Comparison of ENCODE assay signal across 8 cellular contexts in the genomic region with DNA sequence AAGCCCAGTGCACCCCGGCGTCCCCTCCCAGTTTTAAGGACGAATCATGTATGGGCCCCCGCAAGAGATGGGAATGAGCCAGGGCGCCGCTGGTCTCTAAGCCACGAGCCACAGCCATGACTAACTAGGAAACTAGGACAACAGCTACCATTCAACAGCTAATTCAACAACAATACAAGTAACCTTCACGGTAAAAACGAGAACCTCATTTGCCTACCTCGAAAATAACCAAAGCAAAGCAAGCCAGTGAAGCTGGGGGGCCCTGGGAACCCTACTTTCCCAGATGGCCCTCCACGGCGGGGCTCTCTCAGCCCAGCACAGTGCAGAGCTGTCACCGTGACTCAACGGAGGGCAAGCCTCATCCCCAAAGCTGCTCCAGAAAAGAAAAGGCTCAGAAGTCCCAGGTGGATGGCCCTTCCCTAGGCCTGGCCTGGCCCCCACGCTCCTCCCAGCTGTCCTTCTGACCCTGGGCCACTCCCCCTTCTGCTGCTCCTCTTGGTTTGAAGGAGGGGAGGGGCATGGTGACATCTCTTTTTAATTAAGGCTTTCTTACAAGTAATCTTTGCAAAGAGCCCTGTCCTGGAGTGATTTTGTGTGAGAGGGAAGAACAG.
A peak's percentile ranks its signal among the peaks of the same experiment; 100 is the strongest.
DNase-seq lines count a peak whose midpoint lies in the region; ATAC-seq and TF ChIP-seq lines count a peak whose summit lies in the region.

No MANE protein-coding gene starts in this region.

- DNase-seq in activated CD4-positive, alpha-beta T cell treated with anti-CD3 and anti-CD28 coated beads for 36 hours: peak; percentile 74
- DNase-seq in activated CD4-positive, alpha-beta T cell treated with anti-CD3 and anti-CD28 coated beads, Interleukin-2, amount 50 U/mL, for 4 hours: no peak
- peak; percentile 10 for DNase-seq in activated B cell treated with CpG ODN at 0.5 μM for 24 hours
- peak; percentile 64 for DNase-seq in fibroblast of the aortic adventitia (ENCODE audit: low read depth)
- no peak for DNase-seq in prostate gland (ENCODE audit: low spot score)
- no peak for DNase-seq in mucosa of gallbladder (ENCODE audit: low spot score)
- DNase-seq in NCI-H1694 treated with DMSO at 0.1 percent for 48 hours (lab: John Stamatoyannopoulos, UW): no peak

- POLR2A ChIA-PET in activated CD4-positive, alpha-beta T cell treated with anti-CD3 and anti-CD28 coated beads for 36 hours (lab: Charles Lee): interaction anchor here (1.0 to 2.1 kb wide), 6 partner anchors 11 to 126 kb away, joined by 3 to 6 read pairs (median 4); a partner anchor contains a TSS
- POLR2A ChIA-PET in activated B cell treated with CpG ODN at 0.5 μM for 24 hours (lab: Charles Lee): interaction anchor here (1.0 to 1.8 kb wide), 2 partner anchors 107 to 126 kb away, joined by 6 to 7 read pairs; a partner anchor contains a TSS

- H3K27ac ChIP-seq in prostate gland: peak overlapping the region; percentile 43 to 50

- no peaks in the 10 kb centered on the region for H3K9me3 ChIP-seq in prostate gland

- H3K9me3 Mint-ChIP-seq in activated CD4-positive, alpha-beta T cell treated with anti-CD3 and anti-CD28 coated beads for 36 hours (ENCODE audit: low read depth): no peaks in the 10 kb centered on the region
- no peaks in the 10 kb centered on the region for H3K9me3 Mint-ChIP-seq in activated B cell treated with CpG ODN at 0.5 μM for 24 hours

- H3K4me1 ChIP-seq in prostate gland (replicated peaks): no peaks in the 10 kb centered on the region

- H3K27me3 Mint-ChIP-seq in activated CD4-positive, alpha-beta T cell treated with anti-CD3 and anti-CD28 coated beads for 36 hours: peaks cover 35% of the 10 kb centered on the region
- H3K27me3 Mint-ChIP-seq in activated B cell treated with CpG ODN at 0.5 μM for 24 hours: peaks cover 55% of the 10 kb centered on the region

- H3K4me3 Mint-ChIP-seq in activated CD4-positive, alpha-beta T cell treated with anti-CD3 and anti-CD28 coated beads for 36 hours: peak overlapping the region; percentile 49
- no peak overlapping the region for H3K4me3 Mint-ChIP-seq in activated B cell treated with CpG ODN at 0.5 μM for 24 hours

- ATAC-seq in activated CD4-positive, alpha-beta T cell treated with anti-CD3 and anti-CD28 coated beads for 36 hours: peak; percentile 27
- no peak for ATAC-seq in activated B cell treated with CpG ODN at 0.5 μM for 24 hours (ENCODE audit: low read depth)
- ATAC-seq in HG03039 (IDR thresholded peaks at IDR 0.05; ENCODE audit: unreplicated experiment): no peak

- CTCF ChIA-PET in activated CD4-positive, alpha-beta T cell treated with anti-CD3 and anti-CD28 coated beads for 36 hours (lab: Charles Lee): interaction anchor here (1.1 to 2.6 kb wide), 4 partner anchors 8 to 130 kb away, joined by 4 to 14 read pairs (median 5); no protein-coding TSS in a partner anchor
- CTCF ChIA-PET in activated B cell treated with CpG ODN at 0.5 μM for 24 hours (lab: Charles Lee): interaction anchor here (1.3 kb wide), 1 partner anchor 19 kb away, joined by 3 read pairs; no protein-coding TSS in a partner anchor

- H3K4me3 ChIP-seq in fibroblast of the aortic adventitia (ENCODE audit: low read depth, low read length): peak overlapping the region; percentile 28
- H3K4me3 ChIP-seq in prostate gland: no peak overlapping the region

- H3K36me3 ChIP-seq in prostate gland: no peaks in the 10 kb centered on the region

- intact Hi-C loops in activated CD4-positive, alpha-beta T cell treated with anti-CD3 and anti-CD28 coated beads for 36 hours (cut with DNase I, micrococcal nuclease): loop anchor here (1.0 to 10.0 kb wide), 13 partner anchors 7 to 650 kb away; a partner anchor contains a TSS
- intact Hi-C loops in activated B cell treated with CpG ODN at 0.5 μM for 24 hours (cut with micrococcal nuclease): loop anchor here (1.0 kb wide), 2 partner anchors 20 to 95 kb away; no protein-coding TSS in a partner anchor
- intact Hi-C loops in prostate gland (cut with DNase I): no loop called here

- WGBS in prostate gland: 81% methylated on average over 15 of the region's 15 CpGs

- H3K36me3 Mint-ChIP-seq in activated CD4-positive, alpha-beta T cell treated with anti-CD3 and anti-CD28 coated beads for 36 hours (ENCODE audit: low read depth): peaks cover 10% of the 10 kb centered on the region
- H3K36me3 Mint-ChIP-seq in activated B cell treated with CpG ODN at 0.5 μM for 24 hours (ENCODE audit: low read depth): no peaks in the 10 kb centered on the region

- no peak for TF ChIP-seq POLR2A in prostate gland (IDR thresholded peaks at IDR 0.05)

- H3K27me3 ChIP-seq in prostate gland (replicated peaks; ENCODE audit: insufficient read depth): no peaks in the 10 kb centered on the region

- H3K4me1 Mint-ChIP-seq in activated CD4-positive, alpha-beta T cell treated with anti-CD3 and anti-CD28 coated beads for 36 hours: peaks cover 52% of the 10 kb centered on the region
- H3K4me1 Mint-ChIP-seq in activated B cell treated with CpG ODN at 0.5 μM for 24 hours: peaks cover 20% of the 10 kb centered on the region

- TF ChIP-seq CTCF in activated B cell treated with CpG ODN at 0.5 μM for 24 hours (IDR thresholded peaks at IDR 0.05) (no peak), fibroblast of the aortic adventitia (IDR thresholded peaks at IDR 0.05; ENCODE audit: insufficient read depth, low read length) (no peak), prostate gland (IDR thresholded peaks at IDR 0.05) (no peak)

- H3K27ac Mint-ChIP-seq in activated CD4-positive, alpha-beta T cell treated with anti-CD3 and anti-CD28 coated beads for 36 hours: peak overlapping the region; percentile 83
- H3K27ac Mint-ChIP-seq in activated B cell treated with CpG ODN at 0.5 μM for 24 hours: no peak overlapping the region

Comparison
In these comparisons a context has a peak if more than half of its experiments do, and no peak if none do; other contexts are left out.
1. DNase-seq: peak in activated CD4-positive, alpha-beta T cell treated with anti-CD3 and anti-CD28 coated beads for 36 hours (single experiment), activated B cell treated with CpG ODN at 0.5 μM for 24 hours (single experiment) and fibroblast of the aortic adventitia (single experiment); none in activated CD4-positive, alpha-beta T cell treated with anti-CD3 and anti-CD28 coated beads, Interleukin-2, amount 50 U/mL, for 4 hours (0 of 2), prostate gland (single experiment), mucosa of gallbladder (single experiment) and NCI-H1694 treated with DMSO at 0.1 percent for 48 hours (single experiment).